In the genomic region with DNA sequence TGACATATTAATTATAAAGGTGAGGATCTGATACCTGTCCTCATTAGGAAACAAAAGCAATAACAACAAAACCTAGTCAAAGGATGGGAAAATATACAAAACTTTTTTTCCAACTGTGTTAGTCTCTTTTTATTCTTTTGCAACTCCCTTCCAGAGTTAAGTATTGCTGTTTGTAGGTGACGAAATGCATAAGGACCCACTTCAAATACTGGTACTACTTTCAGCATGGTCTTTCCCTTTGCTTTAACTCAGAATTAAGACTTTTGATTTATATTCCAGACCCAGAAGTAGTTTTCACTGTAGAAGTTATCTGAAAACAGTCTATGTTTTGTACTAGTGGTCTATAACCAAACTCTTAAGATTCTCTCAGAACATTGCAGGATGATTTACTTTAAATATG, we compare ENCODE assay signal across 38 cellular contexts. TPM values are rescaled to one million over a fixed set of nuclear protein-coding genes. Genes with fewer than 3 reads are reported as not detected.
"Had no signal": no experiment of that assay in that cellular context is flagged by ENCODE, and none has a peak within 500 bp of the region (broad histone marks: within the 10 kb centered on the region; RNA-seq: fewer than 3 reads in every experiment).

No MANE protein-coding gene starts in this region.

- H3K4me1 Mint-ChIP-seq: activated naive CD4-positive, alpha-beta T cell treated with anti-CD3 and anti-CD28 coated beads, Interleukin-2, amount 50 U/mL, for 24 hours; activated naive CD8-positive, alpha-beta T cell treated with anti-CD3 and anti-CD28 coated beads, Interleukin-2, amount 50 U/mL, for 24 hours; activated T-helper 17 cell treated with anti-CD3 and anti-CD28 coated beads, Interleukin-2, amount 50 U/mL, for 72 hours; brain; central memory CD8-positive, alpha-beta T cell had no signal

- H3K27ac ChIP-seq: adrenal gland, ascending aorta, body of pancreas, brain microvascular endothelial cell, breast epithelium, cardiac muscle cell had no signal

- H3K27ac Mint-ChIP-seq: activated naive CD4-positive, alpha-beta T cell treated with anti-CD3 and anti-CD28 coated beads for 36 hours; activated naive CD4-positive, alpha-beta T cell treated with anti-CD3 and anti-CD28 coated beads, Interleukin-2, amount 10 ng/mL, durations not matched to agents 7 days and 5 days; activated naive CD4-positive, alpha-beta T cell treated with anti-CD3 and anti-CD28 coated beads, Interleukin-2, amount 50 U/mL, for 24 hours; activated naive CD4-positive, alpha-beta T cell treated with anti-CD3 and anti-CD28 coated beads, Interleukin-2, amount 50 U/mL, for 72 hours; activated naive CD8-positive, alpha-beta T cell; activated naive CD8-positive, alpha-beta T cell treated with anti-CD3 and anti-CD28 coated beads for 36 hours; activated naive CD8-positive, alpha-beta T cell treated with anti-CD3 and anti-CD28 coated beads, Interleukin-2, amount 10 ng/mL, durations not matched to agents 7 days and 5 days; activated naive CD8-positive, alpha-beta T cell treated with anti-CD3 and anti-CD28 coated beads, Interleukin-2, amount 50 U/mL, for 24 hours; activated T-cell treated with anti-CD3 and anti-CD28 coated beads, Interleukin-2, amount 50 U/mL, for 24 hours; activated T-cell treated with anti-CD3 and anti-CD28 coated beads, Interleukin-2, amount 50 U/mL, for 72 hours; activated T-helper 1 cell treated with anti-CD3 and anti-CD28 coated beads, Interleukin-12 subunit alpha, Interleukin-12 subunit beta, Interleukin-2, Interleukin-4 antibody, amounts not matched to agents 30 ng/mL and 10 ng/mL and 1 ng/mL, durations not matched to agents 14 hours and 24 hours and 36 hours; activated T-helper 17 cell treated with anti-CD3 and anti-CD28 coated beads, Interleukin-2, amount 50 U/mL, for 72 hours; activated T-helper 2 cell treated with anti-CD3 and anti-CD28 coated beads, Interferon-gamma antibody, Interleukin-2, Interleukin-4, amounts not matched to agents 10 μg/mL and 5 μg/mL and 100 μg/mL, durations not matched to agents 14 hours and 24 hours and 36 hours; brain had no signal

- H3K4me3 Mint-ChIP-seq: activated naive CD4-positive, alpha-beta T cell treated with anti-CD3 and anti-CD28 coated beads for 36 hours; activated naive CD4-positive, alpha-beta T cell treated with anti-CD3 and anti-CD28 coated beads, Interleukin-2, amount 10 ng/mL, durations not matched to agents 7 days and 5 days; activated naive CD4-positive, alpha-beta T cell treated with anti-CD3 and anti-CD28 coated beads, Interleukin-2, amount 50 U/mL, for 24 hours; activated naive CD8-positive, alpha-beta T cell; activated naive CD8-positive, alpha-beta T cell treated with anti-CD3 and anti-CD28 coated beads for 36 hours; activated naive CD8-positive, alpha-beta T cell treated with anti-CD3 and anti-CD28 coated beads, Interleukin-2, amount 10 ng/mL, durations not matched to agents 7 days and 5 days; activated naive CD8-positive, alpha-beta T cell treated with anti-CD3 and anti-CD28 coated beads, Interleukin-2, amount 50 U/mL, for 24 hours; activated T-cell treated with anti-CD3 and anti-CD28 coated beads, Interleukin-2, amount 50 U/mL, for 24 hours; activated T-cell treated with anti-CD3 and anti-CD28 coated beads, Interleukin-2, amount 50 U/mL, for 4 hours; activated T-cell treated with anti-CD3 and anti-CD28 coated beads, Interleukin-2, amount 50 U/mL, for 72 hours; activated T-helper 1 cell treated with anti-CD3 and anti-CD28 coated beads, Interleukin-12 subunit alpha, Interleukin-12 subunit beta, Interleukin-2, Interleukin-4 antibody, amounts not matched to agents 30 ng/mL and 10 ng/mL and 1 ng/mL, durations not matched to agents 14 hours and 24 hours and 36 hours; activated T-helper 17 cell treated with anti-CD3 and anti-CD28 coated beads, Interleukin-2, amount 50 U/mL, for 72 hours; brain; central memory CD8-positive, alpha-beta T cell had no signal

- ATAC-seq: activated naive CD4-positive, alpha-beta T cell treated with anti-CD3 and anti-CD28 coated beads, Interleukin-2, amount 50 U/mL, for 72 hours; activated naive CD8-positive, alpha-beta T cell treated with anti-CD3 and anti-CD28 coated beads, Interleukin-2, amount 50 U/mL, for 24 hours; activated T-cell treated with anti-CD3 and anti-CD28 coated beads, Interleukin-2, amount 50 U/mL, for 4 hours; activated T-cell treated with anti-CD3 and anti-CD28 coated beads, Interleukin-2, amount 50 U/mL, for 72 hours; activated T-helper 17 cell treated with anti-CD3 and anti-CD28 coated beads, Interleukin-2, amount 50 U/mL, for 72 hours; body of pancreas had no signal

- H3K9me3 ChIP-seq: adrenal gland, ascending aorta, body of pancreas, breast epithelium had no signal

- H3K4me3 ChIP-seq: adrenal gland, ascending aorta, body of pancreas, breast epithelium, cardiac muscle cell had no signal

- H3K27me3 Mint-ChIP-seq: brain had no signal

- H3K27me3 ChIP-seq: adrenal gland, ascending aorta, body of pancreas, brain microvascular endothelial cell, breast epithelium had no signal

- H3K9me3 Mint-ChIP-seq: activated naive CD4-positive, alpha-beta T cell treated with anti-CD3 and anti-CD28 coated beads for 36 hours; activated naive CD4-positive, alpha-beta T cell treated with anti-CD3 and anti-CD28 coated beads, Interleukin-2, amount 10 ng/mL, durations not matched to agents 7 days and 5 days; activated naive CD4-positive, alpha-beta T cell treated with anti-CD3 and anti-CD28 coated beads, Interleukin-2, amount 50 U/mL, for 24 hours; activated naive CD4-positive, alpha-beta T cell treated with anti-CD3 and anti-CD28 coated beads, Interleukin-2, amount 50 U/mL, for 72 hours; activated naive CD8-positive, alpha-beta T cell treated with anti-CD3 and anti-CD28 coated beads for 36 hours; activated naive CD8-positive, alpha-beta T cell treated with anti-CD3 and anti-CD28 coated beads, Interleukin-2, amount 10 ng/mL, durations not matched to agents 7 days and 5 days; activated naive CD8-positive, alpha-beta T cell treated with anti-CD3 and anti-CD28 coated beads, Interleukin-2, amount 50 U/mL, for 24 hours; activated T-cell treated with anti-CD3 and anti-CD28 coated beads, Interleukin-2, amount 50 U/mL, for 24 hours; activated T-cell treated with anti-CD3 and anti-CD28 coated beads, Interleukin-2, amount 50 U/mL, for 4 hours; activated T-cell treated with anti-CD3 and anti-CD28 coated beads, Interleukin-2, amount 50 U/mL, for 72 hours; activated T-helper 1 cell treated with anti-CD3 and anti-CD28 coated beads, Interleukin-12 subunit alpha, Interleukin-12 subunit beta, Interleukin-2, Interleukin-4 antibody, amounts not matched to agents 30 ng/mL and 10 ng/mL and 1 ng/mL, durations not matched to agents 14 hours and 24 hours and 36 hours; activated T-helper 17 cell treated with anti-CD3 and anti-CD28 coated beads, Interleukin-2, amount 50 U/mL, for 72 hours; activated T-helper 2 cell treated with anti-CD3 and anti-CD28 coated beads, Interferon-gamma antibody, Interleukin-2, Interleukin-4, amounts not matched to agents 10 μg/mL and 5 μg/mL and 100 μg/mL, durations not matched to agents 14 hours and 24 hours and 36 hours; brain; central memory CD8-positive, alpha-beta T cell had no signal

- H3K36me3 ChIP-seq: adrenal gland, ascending aorta, brain microvascular endothelial cell, breast epithelium, cardiac muscle cell had no signal

- H3K4me1 ChIP-seq: adrenal gland, ascending aorta, body of pancreas, breast epithelium had no signal

- H3K36me3 Mint-ChIP-seq: activated naive CD4-positive, alpha-beta T cell treated with anti-CD3 and anti-CD28 coated beads, Interleukin-2, amount 10 ng/mL, durations not matched to agents 7 days and 5 days; activated naive CD4-positive, alpha-beta T cell treated with anti-CD3 and anti-CD28 coated beads, Interleukin-2, amount 50 U/mL, for 24 hours; activated naive CD4-positive, alpha-beta T cell treated with anti-CD3 and anti-CD28 coated beads, Interleukin-2, amount 50 U/mL, for 72 hours; activated naive CD8-positive, alpha-beta T cell; activated naive CD8-positive, alpha-beta T cell treated with anti-CD3 and anti-CD28 coated beads for 36 hours; activated naive CD8-positive, alpha-beta T cell treated with anti-CD3 and anti-CD28 coated beads, Interleukin-2, amount 10 ng/mL, durations not matched to agents 7 days and 5 days; brain had no signal

- DNase-seq: activated effector memory CD4-positive, alpha-beta T cell treated with anti-CD3 and anti-CD28 coated beads, Interleukin-2, amount 50 U/mL, for 16 hours; activated effector memory CD4-positive, alpha-beta T cell treated with Interleukin-2 at 50 U/mL for 16 hours; activated gamma-delta T cell; activated gamma-delta T cell treated with Interleukin-2 at 50 U/mL for 16 hours; activated naive CD4-positive, alpha-beta T cell; activated naive CD4-positive, alpha-beta T cell treated with anti-CD3 and anti-CD28 coated beads for 36 hours; activated naive CD4-positive, alpha-beta T cell treated with anti-CD3 and anti-CD28 coated beads, Interleukin-2, amount 10 ng/mL, durations not matched to agents 7 days and 5 days; activated naive CD4-positive, alpha-beta T cell treated with anti-CD3 and anti-CD28 coated beads, Interleukin-2, amount 50 U/mL, for 16 hours; activated naive CD4-positive, alpha-beta T cell treated with Interleukin-2 at 50 U/mL for 16 hours; activated naive CD8-positive, alpha-beta T cell treated with anti-CD3 and anti-CD28 coated beads for 36 hours; activated naive CD8-positive, alpha-beta T cell treated with anti-CD3 and anti-CD28 coated beads, Interleukin-2, amount 10 ng/mL, durations not matched to agents 7 days and 5 days; activated naive CD8-positive, alpha-beta T cell treated with anti-CD3 and anti-CD28 coated beads, Interleukin-2, amount 50 U/mL, for 24 hours; activated T-cell treated with anti-CD3 and anti-CD28 coated beads, Interleukin-2, amount 50 U/mL, for 1 hour; activated T-cell treated with anti-CD3 and anti-CD28 coated beads, Interleukin-2, amount 50 U/mL, for 24 hours; activated T-cell treated with anti-CD3 and anti-CD28 coated beads, Interleukin-2, amount 50 U/mL, for 4 hours; activated T-cell treated with anti-CD3 and anti-CD28 coated beads, Interleukin-2, amount 50 U/mL, for 48 hours; activated T-cell treated with anti-CD3 and anti-CD28 coated beads, Interleukin-2, amount 50 U/mL, for 72 hours; adrenal gland; amniotic stem cell; amygdala; anterior cingulate cortex; aorta; body of pancreas; brain microvascular endothelial cell; caudate nucleus; central memory CD4-positive, alpha-beta T cell; cerebellar nuclear complex had no signal

RNA-seq across cellular contexts. Expression of gene ABCC9, which starts 34.1 kb away (rescaled TPM):
- total RNA-seq: activated naive CD4-positive, alpha-beta T cell treated with anti-CD3 and anti-CD28 coated beads for 36 hours; activated naive CD4-positive, alpha-beta T cell treated with anti-CD3 and anti-CD28 coated beads, Interleukin-2, amount 50 U/mL, for 72 hours; activated naive CD8-positive, alpha-beta T cell treated with anti-CD3 and anti-CD28 coated beads for 36 hours; activated naive CD8-positive, alpha-beta T cell treated with anti-CD3 and anti-CD28 coated beads, Interleukin-2, amount 10 ng/mL, durations not matched to agents 7 days and 5 days; activated T-helper 1 cell treated with anti-CD3 and anti-CD28 coated beads, Interleukin-12 subunit alpha, Interleukin-12 subunit beta, Interleukin-2, Interleukin-4 antibody, amounts not matched to agents 30 ng/mL and 10 ng/mL and 1 ng/mL, durations not matched to agents 14 hours and 24 hours and 36 hours had no signal
